In genomic region chr13:74574964-74575728, GRCh38 we compare ENCODE assay signal across 8 cellular contexts.
DNase-seq lines count a peak whose midpoint lies in the region; ATAC-seq and TF ChIP-seq lines count a peak whose summit lies in the region.

No MANE protein-coding gene starts in this region.

- DNase-seq in activated CD4-positive, alpha-beta T cell treated with anti-CD3 and anti-CD28 coated beads, Interleukin-2, amount 10 ng/mL, durations not matched to agents 7 days and 5 days: no peak
- DNase-seq in activated CD4-positive, alpha-beta T cell treated with anti-CD3 and anti-CD28 coated beads for 48 hours: no peak
- DNase-seq in WTC11 (ENCODE audit: low spot score): no peak
- DNase-seq in stomach: no peak
- no peak for DNase-seq in ACHN

- H3K4me3 ChIP-seq in iPS-11a (ENCODE audit: low read depth, low read length): peak overlapping the region; percentile 43
- H3K4me3 ChIP-seq in stomach: peak overlapping the region; percentile 34 to 46 (median 40)

- peaks cover 0 to 7% (median 0%) of the 10 kb centered on the region in 3 donors for H3K27me3 ChIP-seq in stomach

- POLR2A ChIA-PET in activated CD4-positive, alpha-beta T cell treated with anti-CD3 and anti-CD28 coated beads, Interleukin-2, amount 10 ng/mL, durations not matched to agents 7 days and 5 days (lab: Charles Lee): interaction anchor here (0.6 kb wide), 1 partner anchor 844 kb away, joined by 3 read pairs; no protein-coding TSS in a partner anchor
- POLR2A ChIA-PET in WTC11 (lab: Charles Lee): no interaction called here

- CTCF ChIA-PET in activated CD4-positive, alpha-beta T cell treated with anti-CD3 and anti-CD28 coated beads, Interleukin-2, amount 10 ng/mL, durations not matched to agents 7 days and 5 days (lab: Charles Lee): no interaction called here
- CTCF ChIA-PET in WTC11 (lab: Charles Lee): interaction anchor here (1.4 to 3.5 kb wide), 3 partner anchors 173 to 683 kb away, joined by 3 to 24 read pairs (median 3); no protein-coding TSS in a partner anchor

- WGBS in stomach, 5 donors: 22 to 27% (median 24%) methylated on average over 10 of the region's 10 CpGs

- no peaks in the 10 kb centered on the region for H3K9me3 ChIP-seq in stomach

- ATAC-seq in WTC11 (peak; percentile 33), HG02884 (IDR thresholded peaks at IDR 0.05; ENCODE audit: unreplicated experiment) (no peak), HG03378 (IDR thresholded peaks at IDR 0.05; ENCODE audit: unreplicated experiment) (no peak)

- TF ChIP-seq CTCF in WTC11 (IDR thresholded peaks at IDR 0.05) (no peak), stomach (IDR thresholded peaks at IDR 0.05) (no peak)

- no peak for TF ChIP-seq EP300 in stomach (IDR thresholded peaks at IDR 0.05)

- H3K27ac ChIP-seq in stomach: no peak overlapping the region

- peaks cover 0 to 15% (median 10%) of the 10 kb centered on the region in 4 donors for H3K4me1 ChIP-seq in stomach

- no peak for TF ChIP-seq POLR2A in stomach (IDR thresholded peaks at IDR 0.05)

- no peak overlapping the region for H3K27ac Mint-ChIP-seq in activated CD4-positive, alpha-beta T cell treated with anti-CD3 and anti-CD28 coated beads, Interleukin-2, amount 10 ng/mL, durations not matched to agents 7 days and 5 days
- no peak overlapping the region for H3K27ac Mint-ChIP-seq in WTC11

- peak overlapping the region; percentile 61 for H3K4me3 Mint-ChIP-seq in activated CD4-positive, alpha-beta T cell treated with anti-CD3 and anti-CD28 coated beads, Interleukin-2, amount 10 ng/mL, durations not matched to agents 7 days and 5 days
- H3K4me3 Mint-ChIP-seq in WTC11: peak overlapping the region; percentile 71

- peaks cover 34% of the 10 kb centered on the region for H3K27me3 Mint-ChIP-seq in activated CD4-positive, alpha-beta T cell treated with anti-CD3 and anti-CD28 coated beads, Interleukin-2, amount 10 ng/mL, durations not matched to agents 7 days and 5 days
- H3K27me3 Mint-ChIP-seq in WTC11 (ENCODE audit: low read depth): peaks cover 15% of the 10 kb centered on the region

- in situ Hi-C loops in ACHN (cut with HindIII; ENCODE audit: low pct_ligation_motif_present, low pct_unique_long_range_greater_than_20kb, low sequenced_read_pairs): no loop called here

- no peaks in the 10 kb centered on the region for H3K36me3 ChIP-seq in stomach

- H3K9me3 Mint-ChIP-seq in activated CD4-positive, alpha-beta T cell treated with anti-CD3 and anti-CD28 coated beads, Interleukin-2, amount 10 ng/mL, durations not matched to agents 7 days and 5 days: no peaks in the 10 kb centered on the region
- H3K9me3 Mint-ChIP-seq in WTC11: no peaks in the 10 kb centered on the region

- H3K36me3 Mint-ChIP-seq in activated CD4-positive, alpha-beta T cell treated with anti-CD3 and anti-CD28 coated beads, Interleukin-2, amount 10 ng/mL, durations not matched to agents 7 days and 5 days (ENCODE audit: low read depth): no peaks in the 10 kb centered on the region
- no peaks in the 10 kb centered on the region for H3K36me3 Mint-ChIP-seq in WTC11

- intact Hi-C loops in stomach (cut with DNase I; ENCODE audit: low total_unique reads): no loop called here

- peaks cover 14% of the 10 kb centered on the region for H3K4me1 Mint-ChIP-seq in activated CD4-positive, alpha-beta T cell treated with anti-CD3 and anti-CD28 coated beads, Interleukin-2, amount 10 ng/mL, durations not matched to agents 7 days and 5 days
- peaks cover 28% of the 10 kb centered on the region for H3K4me1 Mint-ChIP-seq in WTC11

TF ChIP-seq in WTC11, 78 proteins besides CTCF, POLR2A, EP300 and RAD21:
- TF ChIP-seq, protein P1, sequence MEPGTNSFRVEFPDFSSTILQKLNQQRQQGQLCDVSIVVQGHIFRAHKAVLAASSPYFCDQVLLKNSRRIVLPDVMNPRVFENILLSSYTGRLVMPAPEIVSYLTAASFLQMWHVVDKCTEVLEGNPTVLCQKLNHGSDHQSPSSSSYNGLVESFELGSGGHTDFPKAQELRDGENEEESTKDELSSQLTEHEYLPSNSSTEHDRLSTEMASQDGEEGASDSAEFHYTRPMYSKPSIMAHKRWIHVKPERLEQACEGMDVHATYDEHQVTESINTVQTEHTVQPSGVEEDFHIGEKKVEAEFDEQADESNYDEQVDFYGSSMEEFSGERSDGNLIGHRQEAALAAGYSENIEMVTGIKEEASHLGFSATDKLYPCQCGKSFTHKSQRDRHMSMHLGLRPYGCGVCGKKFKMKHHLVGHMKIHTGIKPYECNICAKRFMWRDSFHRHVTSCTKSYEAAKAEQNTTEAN (CRISPR knock-in tag; IDR thresholded peaks at IDR 0.05): 0 out of 2 replicates have a peak, but pooled peaks have one; percentile 32
- TF ChIP-seq HMGA2 (CRISPR knock-in tag; IDR thresholded peaks at IDR 0.05): no peak
